12 cellular contexts compared by ENCODE assay signal in genomic region chr17:59791603-59792457, GRCh38.
A peak's percentile ranks its signal among the peaks of the same experiment; 100 is the strongest.
DNase-seq lines count a peak whose midpoint lies in the region; ATAC-seq and TF ChIP-seq lines count a peak whose summit lies in the region.
"Had no signal": no experiment of that assay in that cellular context is flagged by ENCODE, and none has a peak within 500 bp of the region (broad histone marks: within the 10 kb centered on the region; RNA-seq: fewer than 3 reads in every experiment).

No MANE protein-coding gene starts in this region.

- H3K4me3 ChIP-seq in AG10803 (ENCODE audit: low read length) (no peak overlapping the region), GM23338 (no peak overlapping the region), colonic mucosa (no peak overlapping the region), neutrophil (ENCODE audit: low read depth in 1 of 2, low read length in 1 of 2) (no peak overlapping the region)

- H3F3A ChIP-seq in GM23338 (replicated peaks; ENCODE audit: low read depth), result no peaks in the 10 kb centered on the region

- H4K20me1 ChIP-seq in GM23338 (replicated peaks; ENCODE audit: insufficient read depth), result no peaks in the 10 kb centered on the region

- H3K9me2 ChIP-seq in GM23338 (ENCODE audit: insufficient read depth), result no peaks in the 10 kb centered on the region

- H3K27ac ChIP-seq in GM23338 (ENCODE audit: low read depth) (0 out of 2 replicates have a peak overlapping the region, but pooled peaks have one; percentile 21), colonic mucosa (peak overlapping the region; percentile 13), neutrophil (peak overlapping the region; percentile 72)

- no peak overlapping the region for H3K4me3 Mint-ChIP-seq in GM23338
- H3K4me3 Mint-ChIP-seq: nephron had no signal

- peaks cover 6% of the 10 kb centered on the region for H3K4me1 Mint-ChIP-seq in GM23338

- H3K27me3 Mint-ChIP-seq in GM23338 (ENCODE audit: insufficient read depth, low read depth, poor library complexity), result peaks cover 3% of the 10 kb centered on the region

- no peak overlapping the region for H2AFZ ChIP-seq in GM23338

- TF ChIP-seq CTCF in AG10803 (conservative IDR thresholded peaks at IDR 0.05; ENCODE audit: low read length) (no peak), GM23338 (conservative IDR thresholded peaks at IDR 0.05; ENCODE audit: low read depth in 2 of 2) (no peak), colonic mucosa (IDR thresholded peaks at IDR 0.05) (no peak), neutrophil (IDR thresholded peaks at IDR 0.05) (no peak)

- no peak overlapping the region for H3K27ac Mint-ChIP-seq in GM23338

- no peak overlapping the region for H3K4me2 ChIP-seq in GM23338

- DNase-seq in AG10803 (ENCODE audit: low read depth) (peak; percentile 84), GM23338 (ENCODE audit: low spot score) (no peak), colonic mucosa (no peak), C1 segment of cervical spinal cord (lab: John Stamatoyannopoulos, UW) (no peak), NCI-H187 (lab: John Stamatoyannopoulos, UW) (no peak)
- DNase-seq: DMS79; hippocampal formation; stimulated activated CD4-positive, alpha-beta T cell treated with anti-CD3 and anti-CD28 coated beads, Interleukin-2, amount 100 ng/mL, for 24 hours had no signal

- peaks cover 6% of the 10 kb centered on the region; the same call in 1 of the 2 replicates for H3K4me1 ChIP-seq in GM23338 (ENCODE audit: insufficient read depth)
- no peaks in the 10 kb centered on the region for H3K4me1 ChIP-seq in colonic mucosa
- peaks cover 35 to 60% of the 10 kb centered on the region in 2 experiments for H3K4me1 ChIP-seq in neutrophil (ENCODE audit: control insufficient read depth in 1 of 2, insufficient read depth in 1 of 2, low read depth in 1 of 2, low read length in 1 of 2)

- H3K79me2 ChIP-seq in GM23338 (replicated peaks; ENCODE audit: insufficient read depth), result no peaks in the 10 kb centered on the region

- no peak for ATAC-seq in GM23338
- ATAC-seq in HG03565 (IDR thresholded peaks at IDR 0.05; ENCODE audit: unreplicated experiment), result no peak
- ATAC-seq in GM18520 (IDR thresholded peaks at IDR 0.05; ENCODE audit: unreplicated experiment), result no peak

- no peaks in the 10 kb centered on the region for H3K36me3 Mint-ChIP-seq in GM23338 (ENCODE audit: low read depth)

- H3K36me3 ChIP-seq in GM23338 (ENCODE audit: insufficient read depth) (no peaks in the 10 kb centered on the region), colonic mucosa (no peaks in the 10 kb centered on the region), neutrophil (peaks cover 68% of the 10 kb centered on the region)

- H3K9ac ChIP-seq in colonic mucosa (ENCODE audit: low read depth in 2 of 2, low read length in 2 of 2), result no peak overlapping the region

- no peaks in the 10 kb centered on the region for H3K27me3 ChIP-seq in GM23338 (ENCODE audit: insufficient read depth)
- no peaks in the 10 kb centered on the region for H3K27me3 ChIP-seq in colonic mucosa
- no peaks in the 10 kb centered on the region for H3K27me3 ChIP-seq in neutrophil

- intact Hi-C loops in colonic mucosa (cut with DNase I), result no loop called here

- H3K9me3 ChIP-seq in colonic mucosa (no peaks in the 10 kb centered on the region), neutrophil (no peaks in the 10 kb centered on the region)

- no peaks in the 10 kb centered on the region for H3K9me3 Mint-ChIP-seq in GM23338
- H3K9me3 Mint-ChIP-seq: nephron had no signal

TF ChIP-seq in GM23338, 12 proteins besides CTCF, POLR2A, EP300 and RAD21 (continues in another document):
- TF ChIP-seq NANOG (IDR thresholded peaks at IDR 0.05; ENCODE audit: borderline replicate concordance), result no peak
- TF ChIP-seq POLR2AphosphoS5 (IDR thresholded peaks at IDR 0.05; ENCODE audit: low read depth), result no peak
- TF ChIP-seq CREB1 (CRISPR knock-in tag; IDR thresholded peaks at IDR 0.05; ENCODE audit: low read depth), result no peak
- TF ChIP-seq EZH2 (IDR thresholded peaks at IDR 0.05; ENCODE audit: low read depth, unreplicated experiment), result no peak
- no peak for TF ChIP-seq ZNF462 (CRISPR knock-in tag; IDR thresholded peaks at IDR 0.05)
- TF ChIP-seq ZNF114 (CRISPR knock-in tag; IDR thresholded peaks at IDR 0.05), result no peak
- no peak for TF ChIP-seq REST (IDR thresholded peaks at IDR 0.05; ENCODE audit: unreplicated experiment)
- TF ChIP-seq ZNF331 (CRISPR knock-in tag; IDR thresholded peaks at IDR 0.05; ENCODE audit: low read depth), result no peak
- no peak for TF ChIP-seq EZH2phosphoT487 (IDR thresholded peaks at IDR 0.05; ENCODE audit: unreplicated experiment)
- TF ChIP-seq JUNB (IDR thresholded peaks at IDR 0.05; ENCODE audit: unreplicated experiment), result no peak

Comparison
In these comparisons a context has a peak if more than half of its experiments do, and no peak if none do; other contexts are left out.
1. H3K27ac ChIP-seq: peak in every context shown above with its lines; median percentile 72 in neutrophil; 21 in GM23338; 13 in colonic mucosa.